ENCODE assay signal across 33 cellular contexts in genomic region chr7:18445916-18446520, GRCh38. TPM values are rescaled to one million over a fixed set of nuclear protein-coding genes. Genes with fewer than 3 reads are reported as not detected.
DNase-seq lines count a peak whose midpoint lies in the region; FAIRE-seq and TF ChIP-seq lines count a peak whose summit lies in the region.
"Had no signal": no experiment of that assay in that cellular context is flagged by ENCODE, and none has a peak within 500 bp of the region (broad histone marks: within the 10 kb centered on the region; RNA-seq: fewer than 3 reads in every experiment).

No MANE protein-coding gene starts in this region.

- no peaks in the 10 kb centered on the region for H3K9me2 ChIP-seq in OCI-LY1 (ENCODE audit: low read depth, low read length)

- H3K4me1 ChIP-seq in OCI-LY1 (ENCODE audit: insufficient read depth, low read length, severe bottlenecking) (no peaks in the 10 kb centered on the region), neuron (ENCODE audit: insufficient read depth, low read length) (peaks cover 25% of the 10 kb centered on the region)
- H3K4me1 ChIP-seq: foreskin keratinocyte had no signal

- no peaks in the 10 kb centered on the region for H3K9me3 ChIP-seq in OCI-LY1 (ENCODE audit: low read length)
- H3K9me3 ChIP-seq in neuron (ENCODE audit: low read length), result no peaks in the 10 kb centered on the region
- H3K9me3 ChIP-seq: esophagus muscularis mucosa, heart right ventricle had no signal

- no peaks in the 10 kb centered on the region for H4K20me1 ChIP-seq in OCI-LY1 (ENCODE audit: insufficient read depth, low read length)

- TF ChIP-seq POLR2A in H54 (IDR thresholded peaks at IDR 0.05; ENCODE audit: low read depth, low read length), result no peak

- H3K4me3 ChIP-seq in OCI-LY1 (ENCODE audit: low read depth, low read length, poor library complexity, severe bottlenecking) (no peak overlapping the region), neuron (ENCODE audit: low read length) (no peak overlapping the region)
- H3K4me3 ChIP-seq: esophagus muscularis mucosa, heart right ventricle had no signal

- H3K27ac ChIP-seq in OCI-LY1 (ENCODE audit: low read depth, low read length, poor library complexity, severe bottlenecking), result no peak overlapping the region
- no peak overlapping the region for H3K27ac ChIP-seq in substantia nigra (ENCODE audit: low read depth, low read length, poor library complexity, severe bottlenecking)
- H3K27ac ChIP-seq: C4-2B, esophagus muscularis mucosa, foreskin keratinocyte had no signal

- no peaks in the 10 kb centered on the region for H3K27me3 ChIP-seq in OCI-LY1 (ENCODE audit: insufficient read depth, low read length)
- no peaks in the 10 kb centered on the region for H3K27me3 ChIP-seq in neuron (ENCODE audit: insufficient read depth, low read length)
- H3K27me3 ChIP-seq: esophagus muscularis mucosa, foreskin keratinocyte, heart right ventricle had no signal

- H3K36me3 ChIP-seq in OCI-LY1 (ENCODE audit: insufficient read depth, low read length) (no peaks in the 10 kb centered on the region), neuron (ENCODE audit: insufficient read depth, low read length) (no peaks in the 10 kb centered on the region)
- H3K36me3 ChIP-seq: esophagus muscularis mucosa, heart right ventricle had no signal

- H3F3A ChIP-seq in OCI-LY1 (ENCODE audit: insufficient read depth, low read length), result no peaks in the 10 kb centered on the region

- TF ChIP-seq CTCF in OCI-LY1 (IDR thresholded peaks at IDR 0.05; ENCODE audit: low read length), result no peak
- no peak for TF ChIP-seq CTCF in brain (conservative IDR thresholded peaks at IDR 0.05)
- no peak for TF ChIP-seq CTCF in CD14-positive monocyte (IDR thresholded peaks at IDR 0.05)

- no peak overlapping the region for H3K4me2 ChIP-seq in OCI-LY1 (ENCODE audit: low read length)

- H3K79me2 ChIP-seq in OCI-LY1 (ENCODE audit: insufficient read depth, low read length), result no peaks in the 10 kb centered on the region

- H2AFZ ChIP-seq in OCI-LY1 (ENCODE audit: low read length) (peak overlapping the region; percentile 68; the same call in 1 of the 2 replicates), neuron (ENCODE audit: low read depth, low read length) (peak overlapping the region; percentile 98)

- H3K36me3 Mint-ChIP-seq in brain, result no peaks in the 10 kb centered on the region
- H3K36me3 Mint-ChIP-seq in CD14-positive monocyte, result peaks cover 15 to 26% of the 10 kb centered on the region in 2 donors
- H3K36me3 Mint-ChIP-seq: stimulated activated effector memory CD8-positive, alpha-beta T cell treated with anti-CD3 and anti-CD28 coated beads, Interleukin-12 subunit alpha, Interleukin-12 subunit beta, amount 100 ng/mL, for 72 hours; T-cell; type B pancreatic cell had no signal

- H3K9ac ChIP-seq in OCI-LY1 (ENCODE audit: low read length), result no peak overlapping the region

- H3K27ac Mint-ChIP-seq in brain (peak overlapping the region; percentile 58 to 81 (median 73)), CD14-positive monocyte (no peak overlapping the region)
- H3K27ac Mint-ChIP-seq: stimulated activated effector memory CD8-positive, alpha-beta T cell treated with anti-CD3 and anti-CD28 coated beads, Interleukin-12 subunit alpha, Interleukin-12 subunit beta, amount 100 ng/mL, for 72 hours; T-cell; type B pancreatic cell had no signal

- H3K4me3 Mint-ChIP-seq in brain (peak overlapping the region in 3 of 5 experiments; percentile 26 to 52 (median 44)), CD14-positive monocyte (no peak overlapping the region)
- H3K4me3 Mint-ChIP-seq: central memory CD8-positive, alpha-beta T cell; naive B cell; stimulated activated effector memory CD8-positive, alpha-beta T cell treated with anti-CD3 and anti-CD28 coated beads, Interleukin-12 subunit alpha, Interleukin-12 subunit beta, amount 100 ng/mL, for 72 hours; T-cell; type B pancreatic cell had no signal

- intact Hi-C loops in CD14-positive monocyte (cut with micrococcal nuclease), result no loop called here

- peak; percentile 87 for FAIRE-seq in H54 (lab: Jason Lieb, UNC)
- FAIRE-seq: D721Med, HTR-8/SVneo had no signal

- H3K9me3 Mint-ChIP-seq in brain (peaks cover 0 to 2% (median 1%) of the 10 kb centered on the region in 5 experiments), CD14-positive monocyte (peaks cover 0 to 4% (median 0%) of the 10 kb centered on the region in 7 donors)
- H3K9me3 Mint-ChIP-seq: central memory CD8-positive, alpha-beta T cell; stimulated activated effector memory CD8-positive, alpha-beta T cell treated with anti-CD3 and anti-CD28 coated beads, Interleukin-12 subunit alpha, Interleukin-12 subunit beta, amount 100 ng/mL, for 72 hours; T-cell; type B pancreatic cell had no signal

- H3K4me1 Mint-ChIP-seq in brain (peaks cover 17% of the 10 kb centered on the region), CD14-positive monocyte (no peaks in the 10 kb centered on the region)
- H3K4me1 Mint-ChIP-seq: central memory CD8-positive, alpha-beta T cell; stimulated activated effector memory CD8-positive, alpha-beta T cell treated with anti-CD3 and anti-CD28 coated beads, Interleukin-12 subunit alpha, Interleukin-12 subunit beta, amount 100 ng/mL, for 72 hours; T-cell had no signal

- DNase-seq in H54 (ENCODE audit: insufficient read length, low spot score) (no peak), substantia nigra (lab: John Stamatoyannopoulos, UW) (no peak), CD14-positive monocyte (ENCODE audit: low spot score) (no peak), SHP77 (lab: John Stamatoyannopoulos, UW) (no peak)
- DNase-seq: activated CD4-positive, alpha-beta T cell treated with anti-CD3 and anti-CD28 coated beads, Interleukin-2, amount 50 U/mL, for 4 hours; activated CD4-positive, CD25-positive, alpha-beta regulatory T cell; activated gamma-delta T cell treated with Interleukin-2 at 50 U/mL for 16 hours; activated T-cell treated with anti-CD3 and anti-CD28 coated beads, Interleukin-2, amount 50 U/mL, for 48 hours; foreskin keratinocyte; GOT3; heart right ventricle; KBM-7; kidney; midbrain; naive B cell; NCI-H1092; NCI-H187 treated with DMSO at 0.1 percent for 48 hours; NCI-H2171 treated with DMSO at 0.1 percent for 48 hours; NCI-H510A; occipital lobe; SHP77 treated with DMSO at 0.1 percent for 48 hours; stimulated activated CD4-positive, alpha-beta T cell treated with anti-CD3 and anti-CD28 coated beads, Interleukin-15, amount 100 ng/mL, for 24 hours; T-cell had no signal

- H3K27me3 Mint-ChIP-seq in brain (no peaks in the 10 kb centered on the region), CD14-positive monocyte (ENCODE audit: low read depth in 3 of 3) (no peaks in the 10 kb centered on the region)
- H3K27me3 Mint-ChIP-seq: central memory CD8-positive, alpha-beta T cell; naive B cell; T-cell; type B pancreatic cell had no signal

RNA-seq across cellular contexts. Expression of gene HDAC9, which starts 49.5 kb away (rescaled TPM):
- polyA plus RNA-seq in brain (ENCODE audit: insufficient read depth, low read depth, low replicate concordance) (18.5 TPM), CD14-positive monocyte (10 to 100 TPM; 41.7 to 44.2 TPM)

Comparison
In these comparisons a context has a peak if more than half of its experiments do, and no peak if none do; other contexts are left out.
1. H3K27ac Mint-ChIP-seq: peak in brain (5 of 5); none in CD14-positive monocyte (0 of 7).
2. H3K4me3 Mint-ChIP-seq: peak in brain (3 of 5); none in CD14-positive monocyte (0 of 2).